ENCODE assay signal across 8 cellular contexts in genomic region chr5:147782053-147783028, GRCh38. TPM values are rescaled to one million over a fixed set of nuclear protein-coding genes. Genes with fewer than 3 reads are reported as not detected.
DNase-seq lines count a peak whose midpoint lies in the region; ATAC-seq, FAIRE-seq and TF ChIP-seq lines count a peak whose summit lies in the region.

JAKMIP2 (minus strand) TSS chr5:147782728; CDS start chr5:147671806, 110,922 bp downstream.

- peak within 1 kb of the TSS; percentile 100 for H3K4me2 ChIP-seq in H9 (ENCODE audit: insufficient read depth, insufficient read length, low read length)

- in situ Hi-C loops in astrocyte of the cerebellum (cut with HindIII; ENCODE audit: low sequenced_read_pairs): no loop called here

- H3K9me3 Mint-ChIP-seq in H9: 0 out of 5 replicates have a peak, but pooled peaks cover 0 to under 1% of the 10 kb centered on the region in 2 experiments

- DNase-seq in DMS79 (lab: John Stamatoyannopoulos, UW) (peak; percentile 84), H9 (peak; percentile 100), NCI-H1436 (lab: John Stamatoyannopoulos, UW) (peak; percentile 98), T-helper 2 cell (peak; percentile 23 to 99 (median 73)), astrocyte of the cerebellum (ENCODE audit: low read depth) (peak; percentile 85), iPS DF 6.9 (ENCODE audit: low read depth, low spot score) (peak; percentile 97), small intestine (peak; percentile 59)

- H2AFZ ChIP-seq in H9 (ENCODE audit: low read length): peak within 1 kb of the TSS; percentile 98

- WGBS in H9 (ENCODE audit: extremely low coverage, insufficient read length, low lambda C conversion rate): no CpG with 5 or more reads among the region's 19 CpGs
- no CpG with 5 or more reads among the region's 19 CpGs for WGBS in iPS DF 6.9 (ENCODE audit: insufficient coverage, insufficient read length)
- WGBS in small intestine, 3 donors: 2 to 3% (median 3%) methylated on average over 18 to 19 of the region's 19 CpGs

- H3K4me3 ChIP-seq in astrocyte of the cerebellum (ENCODE audit: low read depth, low read length) (peak within 1 kb of the TSS; percentile 56), iPS DF 6.9 (ENCODE audit: low read length) (peak within 1 kb of the TSS; percentile 75; the same call in 1 of the 2 replicates), small intestine (ENCODE audit: low read depth in 1 of 2, low read length in 2 of 2) (peak within 1 kb of the TSS in 1 of 2 donors; percentile 35)

- H3K79me1 ChIP-seq in H9 (ENCODE audit: insufficient read depth, low read depth, low read length, poor library complexity, severe bottlenecking): no peaks in the 10 kb centered on the region

- no peak within 1 kb of the TSS for H3K23ac ChIP-seq in H9 (ENCODE audit: insufficient read length, low read depth, low read length)

- H3K9me3 ChIP-seq in H9 (ENCODE audit: control insufficient read depth, low read depth, low read length): no peaks in the 10 kb centered on the region
- no peaks in the 10 kb centered on the region for H3K9me3 ChIP-seq in iPS DF 6.9 (ENCODE audit: control insufficient read depth, insufficient read depth, low read length)
- no peaks in the 10 kb centered on the region for H3K9me3 ChIP-seq in small intestine (ENCODE audit: control insufficient read depth, low read depth)

- H3K56ac ChIP-seq in H9 (ENCODE audit: insufficient read length, low read depth, low read length): peak within 1 kb of the TSS; percentile 98

- peaks cover 2% of the 10 kb centered on the region; the same call in 1 of the 2 replicates for H3K79me2 ChIP-seq in H9 (ENCODE audit: insufficient read depth, low read length)

- peaks cover 8% of the 10 kb centered on the region for H3K23me2 ChIP-seq in H9 (ENCODE audit: insufficient read length, low read depth, low read length, poor library complexity, severe bottlenecking)

- H4K91ac ChIP-seq in H9 (ENCODE audit: insufficient read length, low read depth, low read length): no peak within 1 kb of the TSS

- peaks cover 35 to 36% of the 10 kb centered on the region in 2 experiments for H3K4me1 Mint-ChIP-seq in H9

- no peak for FAIRE-seq in small intestine (lab: Jason Lieb, UNC)

- H3K36me3 ChIP-seq in iPS DF 6.9 (ENCODE audit: control insufficient read depth, insufficient read depth, low read length) (no peaks in the 10 kb centered on the region), small intestine (ENCODE audit: control insufficient read depth in 2 of 2, insufficient read depth in 2 of 2, low read length in 2 of 2) (no peaks in the 10 kb centered on the region)

- H3K4me3 Mint-ChIP-seq in H9: peak within 1 kb of the TSS; percentile 83 to 92

- no peak within 1 kb of the TSS for H2BK20ac ChIP-seq in H9 (ENCODE audit: low read depth, low read length, poor library complexity, severe bottlenecking)

- H4K5ac ChIP-seq in H9 (ENCODE audit: insufficient read length, low read depth, low read length): peak within 1 kb of the TSS; percentile 90

- H3K9ac ChIP-seq in H9 (ENCODE audit: extremely low read depth, insufficient read length, low read length): peak within 1 kb of the TSS; percentile 97

- H2BK120ac ChIP-seq in H9 (ENCODE audit: low read depth, low read length, poor library complexity, severe bottlenecking): peak within 1 kb of the TSS; percentile 23

- peak within 1 kb of the TSS; percentile 93 for H2BK5ac ChIP-seq in H9 (ENCODE audit: insufficient read length, low read length)

- H2BK12ac ChIP-seq in H9 (ENCODE audit: insufficient read length, low read depth, low read length): peak within 1 kb of the TSS; percentile 97

- H4K20me1 ChIP-seq in H9 (ENCODE audit: control insufficient read depth, insufficient read depth, insufficient read length): peaks cover 2% of the 10 kb centered on the region

- H4K8ac ChIP-seq in H9 (replicated peaks; ENCODE audit: insufficient read length, low read depth, low read length): no peak within 1 kb of the TSS

- H3K4me1 ChIP-seq in H9 (ENCODE audit: insufficient read depth, low read length) (no peaks in the 10 kb centered on the region), iPS DF 6.9 (ENCODE audit: control insufficient read depth, insufficient read depth, low read length) (no peaks in the 10 kb centered on the region; the same call in 1 of the 2 replicates), small intestine (ENCODE audit: control insufficient read depth in 2 of 2, insufficient read depth in 1 of 2, low read depth in 1 of 2, low read length in 1 of 2) (no peaks in the 10 kb centered on the region)

- peak within 1 kb of the TSS; percentile 42 for H2AK5ac ChIP-seq in H9 (ENCODE audit: insufficient read length, low read length)

- peak within 1 kb of the TSS; percentile 90 for H3K18ac ChIP-seq in H9 (ENCODE audit: insufficient read length, low read depth, low read length)

- H3K14ac ChIP-seq in H9 (ENCODE audit: insufficient read depth, low read length): peak within 1 kb of the TSS; percentile 88; the same call in 1 of the 2 replicates

- ATAC-seq in HG03108 (IDR thresholded peaks at IDR 0.05; ENCODE audit: unreplicated experiment): no peak

- peak within 1 kb of the TSS; percentile 94 to 98 (median 98) for H3K27ac Mint-ChIP-seq in H9

- H3K27ac ChIP-seq in H9 (ENCODE audit: insufficient read length, low read depth, low read length) (peak within 1 kb of the TSS; percentile 99), iPS DF 6.9 (ENCODE audit: low read length) (peak within 1 kb of the TSS; percentile 8), small intestine (ENCODE audit: low read depth in 1 of 2, low read length in 1 of 2) (no peak within 1 kb of the TSS)

- H3K27me3 ChIP-seq in H9 (ENCODE audit: insufficient read depth, low read length) (no peaks in the 10 kb centered on the region), iPS DF 6.9 (ENCODE audit: control insufficient read depth, insufficient read depth, low read length) (no peaks in the 10 kb centered on the region), small intestine (ENCODE audit: control insufficient read depth in 2 of 2, insufficient read depth in 2 of 2, low read length in 2 of 2) (no peaks in the 10 kb centered on the region)

- H2BK15ac ChIP-seq in H9 (ENCODE audit: low read depth, low read length): no peak within 1 kb of the TSS; the same call in 1 of the 2 replicates

- peak within 1 kb of the TSS; percentile 2 for H3T11ph ChIP-seq in H9 (ENCODE audit: low read length)

- peaks cover 0 to under 1% (median under 1%) of the 10 kb centered on the region in 3 experiments; a peak in 4 of 7 replicates for H3K36me3 Mint-ChIP-seq in H9 (ENCODE audit: insufficient read depth in 1 of 3, low read depth in 3 of 3)

- TF ChIP-seq CTCF in H9 (conservative IDR thresholded peaks at IDR 0.05): peak; percentile 40; the same call in 2 of the 3 replicates
- TF ChIP-seq CTCF in astrocyte of the cerebellum (IDR thresholded peaks at IDR 0.05; ENCODE audit: low read depth, low read length, missing control alignments): no peak

- no peaks in the 10 kb centered on the region for H3K27me3 Mint-ChIP-seq in H9 (ENCODE audit: low read depth)

- no peak within 1 kb of the TSS; the same call in 1 of the 2 replicates for H3K4ac ChIP-seq in H9 (ENCODE audit: low read depth, low read length)

RNA-seq across cellular contexts. Expression of gene JAKMIP2, which starts in this region (rescaled TPM):
- 5.4 and 6.4 TPM in 2 replicates for total RNA-seq in H9 (2021)
- under 1 TPM; 0.22 to 0.57 (median 0.27) TPM for polyA plus RNA-seq in small intestine

Comparison
In these comparisons a context has a peak if more than half of its experiments do, and no peak if none do; other contexts are left out.
1. Peak in DNase-seq in small intestine; RNA of the gene not detected or under 1 TPM.
2. H3K27ac ChIP-seq: peak in H9 (single experiment) and iPS DF 6.9 (single experiment); none in small intestine (0 of 2).
3. Peak in every context shown above with its lines, with median percentiles within 50 percentile points of each other: DNase-seq.